In genomic region chr11:102179366-102179765, GRCh38 we compare ENCODE assay signal across 22 cellular contexts.
DNase-seq lines count a peak whose midpoint lies in the region; ATAC-seq and TF ChIP-seq lines count a peak whose summit lies in the region.
"Had no signal": no experiment of that assay in that cellular context is flagged by ENCODE, and none has a peak within 500 bp of the region (broad histone marks: within the 10 kb centered on the region; RNA-seq: fewer than 3 reads in every experiment).

No MANE protein-coding gene starts in this region.

- CTCF ChIA-PET in Calu3 (lab: Charles Lee), result interaction anchor here (0.7 to 0.9 kb wide), 2 partner anchors 50 to 316 kb away, joined by 4 read pairs; no protein-coding TSS in a partner anchor

- DNase-seq in Calu3, result no peak
- no peak for DNase-seq in breast epithelium (ENCODE audit: low spot score in 2 of 2)
- DNase-seq in lower lobe of right lung, result no peak
- DNase-seq in stimulated activated CD4-positive, alpha-beta T cell treated with anti-CD3 and anti-CD28 coated beads, Interleukin-1b, Interleukin-23, amount 100 ng/mL, for 48 hours, result no peak
- DNase-seq in NCI-H2227 treated with DMSO at 0.1 percent for 48 hours (lab: John Stamatoyannopoulos, UW), result no peak
- no peak for DNase-seq in spleen
- DNase-seq: activated CD4-positive, alpha-beta T cell treated with anti-CD3 and anti-CD28 coated beads for 4 hours; activated CD8-positive, alpha-beta memory T cell treated with anti-CD3 and anti-CD28 coated beads, Interleukin-2, amount 10 ng/mL, durations not matched to agents 7 days and 5 days; CD4-positive, CD25-positive, alpha-beta regulatory T cell; dorsolateral prefrontal cortex; GF-D8; left ventricle myocardium inferior; NCI-H2107; NCI-H526; occipital lobe; right cardiac atrium; SHP77; stimulated activated CD4-positive, alpha-beta T cell treated with anti-CD3 and anti-CD28 coated beads, Interleukin-2, amount 100 ng/mL, for 24 hours; stimulated activated naive CD4-positive, alpha-beta T cell treated with Interleukin-2 at 50 U/mL for 16 hours had no signal

- H3K27ac ChIP-seq in breast epithelium (peak overlapping the region; percentile 87 to 90), lower lobe of right lung (peak overlapping the region; percentile 39), subcutaneous abdominal adipose tissue (ENCODE audit: low read depth, low read length) (peak overlapping the region; percentile 81), spleen (peak overlapping the region in 1 of 8 donors; percentile 0)
- H3K27ac ChIP-seq: left ventricle myocardium inferior had no signal

- H3K9me3 ChIP-seq in breast epithelium, result no peaks in the 10 kb centered on the region
- no peaks in the 10 kb centered on the region for H3K9me3 ChIP-seq in lower lobe of right lung
- H3K9me3 ChIP-seq in subcutaneous abdominal adipose tissue (ENCODE audit: control insufficient read depth in 5 of 5, low read length in 5 of 5), result no peaks in the 10 kb centered on the region
- H3K9me3 ChIP-seq in spleen, result no peaks in the 10 kb centered on the region
- H3K9me3 ChIP-seq: left ventricle myocardium inferior had no signal

- intact Hi-C loops in Calu3 (cut with micrococcal nuclease; ENCODE audit: unreplicated experiment) (loop anchor here (5.0 kb wide), 1 partner anchor 98 kb away; no protein-coding TSS in a partner anchor), breast epithelium (cut with DNase I; ENCODE audit: low total_unique reads) (loop anchor here (10.0 kb wide), 1 partner anchor 75 kb away; no protein-coding TSS in a partner anchor), lower lobe of right lung (cut with DNase I) (no loop called here), spleen (cut with DNase I; ENCODE audit: low total_unique reads) (no loop called here)

- H3K36me3 ChIP-seq in breast epithelium (no peaks in the 10 kb centered on the region), lower lobe of right lung (peaks cover 21% of the 10 kb centered on the region), subcutaneous abdominal adipose tissue (ENCODE audit: control insufficient read depth in 5 of 5, insufficient read depth in 5 of 5, low read length in 5 of 5) (peaks cover 5 to 14% (median 10%) of the 10 kb centered on the region in 5 donors), spleen (no peaks in the 10 kb centered on the region)

- peaks cover 32% of the 10 kb centered on the region for H3K4me1 Mint-ChIP-seq in Calu3 (ENCODE audit: low read depth, unreplicated experiment)
- H3K4me1 Mint-ChIP-seq: activated CD8-positive, alpha-beta memory T cell treated with anti-CD3 and anti-CD28 coated beads, Interleukin-2, amount 10 ng/mL, durations not matched to agents 7 days and 5 days; activated T-helper 17 cell treated with anti-CD3 and anti-CD28 coated beads, Interleukin-2, amount 50 U/mL, for 72 hours; CD4-positive, CD25-positive, alpha-beta regulatory T cell had no signal

- H3K4me3 Mint-ChIP-seq in Calu3 (ENCODE audit: low read depth, unreplicated experiment), result no peak overlapping the region
- H3K4me3 Mint-ChIP-seq: activated CD8-positive, alpha-beta memory T cell treated with anti-CD3 and anti-CD28 coated beads, Interleukin-2, amount 10 ng/mL, durations not matched to agents 7 days and 5 days; activated T-helper 17 cell treated with anti-CD3 and anti-CD28 coated beads, Interleukin-2, amount 50 U/mL, for 72 hours; CD4-positive, CD25-positive, alpha-beta regulatory T cell had no signal

- H3K27me3 ChIP-seq in breast epithelium, result no peaks in the 10 kb centered on the region
- H3K27me3 ChIP-seq in lower lobe of right lung (ENCODE audit: low read depth), result no peaks in the 10 kb centered on the region
- no peaks in the 10 kb centered on the region for H3K27me3 ChIP-seq in subcutaneous abdominal adipose tissue (ENCODE audit: control insufficient read depth in 5 of 5, insufficient read depth in 4 of 5, low read length in 5 of 5)
- no peaks in the 10 kb centered on the region for H3K27me3 ChIP-seq in spleen (replicated peaks in 1 of 7)
- H3K27me3 ChIP-seq: dorsolateral prefrontal cortex had no signal

- H3K36me3 Mint-ChIP-seq in Calu3 (ENCODE audit: insufficient read depth, unreplicated experiment), result peaks cover 31% of the 10 kb centered on the region
- H3K36me3 Mint-ChIP-seq: activated CD8-positive, alpha-beta memory T cell treated with anti-CD3 and anti-CD28 coated beads, Interleukin-2, amount 10 ng/mL, durations not matched to agents 7 days and 5 days; CD4-positive, CD25-positive, alpha-beta regulatory T cell had no signal

- ATAC-seq in lower lobe of right lung (no peak), HG02623 (IDR thresholded peaks at IDR 0.05; ENCODE audit: unreplicated experiment) (no peak)
- ATAC-seq: activated CD8-positive, alpha-beta memory T cell treated with anti-CD3 and anti-CD28 coated beads, Interleukin-2, amount 10 ng/mL, durations not matched to agents 7 days and 5 days; activated T-helper 17 cell treated with anti-CD3 and anti-CD28 coated beads, Interleukin-2, amount 50 U/mL, for 72 hours; right cardiac atrium had no signal

- H3K4me1 ChIP-seq in breast epithelium (no peaks in the 10 kb centered on the region), lower lobe of right lung (peaks cover 20% of the 10 kb centered on the region), subcutaneous abdominal adipose tissue (ENCODE audit: control insufficient read depth in 5 of 5, insufficient read depth in 5 of 5, low read length in 5 of 5) (peaks cover 2 to 3% (median 3%) of the 10 kb centered on the region in 5 donors), spleen (no peaks in the 10 kb centered on the region)

- peaks cover 2% of the 10 kb centered on the region for H3K9me3 Mint-ChIP-seq in Calu3 (ENCODE audit: low read depth, unreplicated experiment)
- H3K9me3 Mint-ChIP-seq: activated T-helper 17 cell treated with anti-CD3 and anti-CD28 coated beads, Interleukin-2, amount 50 U/mL, for 72 hours had no signal

- H3K9ac ChIP-seq in subcutaneous abdominal adipose tissue (ENCODE audit: low read length in 5 of 5), result no peak overlapping the region

- no peak for TF ChIP-seq POLR2A in breast epithelium (IDR thresholded peaks at IDR 0.05)
- TF ChIP-seq POLR2A in spleen (IDR thresholded peaks at IDR 0.05), result no peak

- TF ChIP-seq CTCF in Calu3 (IDR thresholded peaks at IDR 0.05; ENCODE audit: unreplicated experiment) (no peak), breast epithelium (IDR thresholded peaks at IDR 0.05) (no peak), lower lobe of right lung (IDR thresholded peaks at IDR 0.05) (no peak), spleen (IDR thresholded peaks at IDR 0.05 in 8 of 11, conservative IDR thresholded peaks at IDR 0.05 in 3 of 11) (no peak)

- no peak overlapping the region for H3K4me3 ChIP-seq in breast epithelium
- no peak overlapping the region for H3K4me3 ChIP-seq in lower lobe of right lung
- H3K4me3 ChIP-seq in subcutaneous abdominal adipose tissue (ENCODE audit: low read depth in 1 of 5, low read length in 5 of 5), result no peak overlapping the region
- H3K4me3 ChIP-seq in spleen, result no peak overlapping the region
- H3K4me3 ChIP-seq: dorsolateral prefrontal cortex, left ventricle myocardium inferior had no signal

- H3K27ac Mint-ChIP-seq in Calu3 (ENCODE audit: unreplicated experiment), result peak overlapping the region; percentile 60
- H3K27ac Mint-ChIP-seq: activated CD8-positive, alpha-beta memory T cell treated with anti-CD3 and anti-CD28 coated beads, Interleukin-2, amount 10 ng/mL, durations not matched to agents 7 days and 5 days; activated T-helper 17 cell treated with anti-CD3 and anti-CD28 coated beads, Interleukin-2, amount 50 U/mL, for 72 hours; CD4-positive, CD25-positive, alpha-beta regulatory T cell had no signal

- no peaks in the 10 kb centered on the region for H3K27me3 Mint-ChIP-seq in Calu3 (ENCODE audit: unreplicated experiment)
- H3K27me3 Mint-ChIP-seq: activated T-helper 17 cell treated with anti-CD3 and anti-CD28 coated beads, Interleukin-2, amount 50 U/mL, for 72 hours; CD4-positive, CD25-positive, alpha-beta regulatory T cell had no signal

- 84 to 96% (median 91%) methylated on average over 4 of the region's 4 CpGs for WGBS in spleen, 5 donors

- no TSS peak for BruUV-seq in Calu3 (replicated peaks; lab: Mats Ljungman, UMichigan)

Comparison
In these comparisons a context has a peak if more than half of its experiments do, and no peak if none do; other contexts are left out.
1. intact Hi-C loops: an anchor here in Calu3 (5.0 kb wide) and breast epithelium (10.0 kb wide); none called in lower lobe of right lung and spleen.